8 cellular contexts compared by ENCODE assay signal in genomic region chr3:16290007-16290826, GRCh38. TPM values are rescaled to one million over a fixed set of nuclear protein-coding genes. Genes with fewer than 3 reads are reported as not detected.
DNase-seq lines count a peak whose midpoint lies in the region; ATAC-seq, FAIRE-seq and TF ChIP-seq lines count a peak whose summit lies in the region.

No MANE protein-coding gene starts in this region.

- intact Hi-C loops in vagina (cut with DNase I), result loop anchor here (5.0 kb wide), 1 partner anchor 262 kb away; no protein-coding TSS in a partner anchor

- H3K4me1 Mint-ChIP-seq in endodermal cell (no peaks in the 10 kb centered on the region), naive B cell (peaks cover 17 to 42% (median 23%) of the 10 kb centered on the region in 3 donors)

- H3K4me3 ChIP-seq in endodermal cell (ENCODE audit: low read length) (no peak overlapping the region), vagina (no peak overlapping the region)

- H3K9me3 Mint-ChIP-seq in endodermal cell (peaks cover 6% of the 10 kb centered on the region), naive B cell (no peaks in the 10 kb centered on the region)

- H3K4me1 ChIP-seq in endodermal cell (ENCODE audit: control insufficient read depth, insufficient read depth, low read length) (no peaks in the 10 kb centered on the region), vagina (no peaks in the 10 kb centered on the region)

- H3K4me3 Mint-ChIP-seq in endodermal cell (no peak overlapping the region), naive B cell (peak overlapping the region in 3 of 8 donors; percentile 16 to 58 (median 45))

- FAIRE-seq in GM18507 (lab: Jason Lieb, UNC), result peak; percentile 61

- no peak for TF ChIP-seq POLR2A in vagina (IDR thresholded peaks at IDR 0.05)

- H3K27me3 Mint-ChIP-seq in endodermal cell (ENCODE audit: insufficient read depth), result no peaks in the 10 kb centered on the region
- H3K27me3 Mint-ChIP-seq in naive B cell, result no peaks in the 10 kb centered on the region

- WGBS in endodermal cell (ENCODE audit: insufficient coverage in 1 of 2, insufficient read length in 1 of 2), 2 experiments, result 75 to 89% methylated on average over 3 of the region's 3 CpGs

- TF ChIP-seq CTCF in VCaP (conservative IDR thresholded peaks at IDR 0.05), result peak; percentile 90
- peak; percentile 94 for TF ChIP-seq CTCF in endodermal cell (conservative IDR thresholded peaks at IDR 0.05)
- peak; percentile 44 to 92 (median 77) for TF ChIP-seq CTCF in vagina (IDR thresholded peaks at IDR 0.05)

- H3K9ac ChIP-seq in endodermal cell (ENCODE audit: extremely low read depth, low read length, poor library complexity, severe bottlenecking), result no peak overlapping the region

- H3K27ac ChIP-seq in VCaP (no peak overlapping the region; the same call in 1 of the 2 replicates), endodermal cell (ENCODE audit: low read depth, low read length) (peak overlapping the region; percentile 21), vagina (no peak overlapping the region)

- peaks cover 43% of the 10 kb centered on the region for H3K36me3 ChIP-seq in endodermal cell (ENCODE audit: control insufficient read depth, insufficient read depth, low read length)
- H3K36me3 ChIP-seq in vagina, result peaks cover 0 to 11% of the 10 kb centered on the region in 2 donors

- H3K27ac Mint-ChIP-seq in endodermal cell (no peak overlapping the region), naive B cell (peak overlapping the region in 3 of 6 donors; percentile 14 to 63 (median 15))

- H3K9me3 ChIP-seq in endodermal cell (ENCODE audit: control insufficient read depth, low read length) (peaks cover 16% of the 10 kb centered on the region), vagina (no peaks in the 10 kb centered on the region)

- ATAC-seq in naive B cell (ENCODE audit: low read depth in 2 of 2) (peak; percentile 43 to 54), HG03108 (IDR thresholded peaks at IDR 0.05; ENCODE audit: unreplicated experiment) (no peak)

- H3K36me3 Mint-ChIP-seq in endodermal cell (ENCODE audit: low read depth) (peaks cover 39% of the 10 kb centered on the region), naive B cell (peaks cover 0 to under 1% of the 10 kb centered on the region in 2 donors)

- DNase-seq in Ammon's horn (ENCODE audit: low spot score) (peak; percentile 80), GM18507 (ENCODE audit: extremely low spot score, insufficient read length, low read depth) (no peak), NCI-H1694 (lab: John Stamatoyannopoulos, UW) (peak; percentile 22), endodermal cell (peak; percentile 71), naive B cell (peak; percentile 30), vagina (ENCODE audit: extremely low spot score in 2 of 2) (no peak)

- no peaks in the 10 kb centered on the region for H3K27me3 ChIP-seq in endodermal cell (ENCODE audit: control insufficient read depth, insufficient read depth, low read length, poor library complexity, severe bottlenecking)
- no peaks in the 10 kb centered on the region for H3K27me3 ChIP-seq in vagina

RNA-seq across cellular contexts. Expression of gene OXNAD1, which starts 25.2 kb away (rescaled TPM):
- total RNA-seq in endodermal cell (10 to 100 TPM; 16.1 to 22.4 TPM), vagina (30.0 TPM)
- polyA plus RNA-seq in endodermal cell (2013, experiment 1 of 2), result 13.1 TPM
- 14.6 TPM for polyA plus RNA-seq in endodermal cell (2013, experiment 2 of 2)
- polyA plus RNA-seq in naive B cell (ENCODE audit: low read depth in 6 of 6), result 10 to 100 TPM in 1 of 6 donors, 1 to 10 TPM in 5; 1.4 to 10.8 (median 6.7) TPM

RNA-seq across cellular contexts. Expression of gene DPH3, which starts 25.5 kb away (rescaled TPM):
- 10 to 100 TPM; 34.5 to 36.4 TPM for total RNA-seq in endodermal cell
- polyA plus RNA-seq in endodermal cell (2013, experiment 1 of 2), result 35.0 TPM
- polyA plus RNA-seq in endodermal cell (2013, experiment 2 of 2), result 35.4 TPM
- polyA plus RNA-seq in naive B cell (ENCODE audit: low read depth in 6 of 6), result 10 to 100 TPM; 17.2 to 26.4 (median 21.3) TPM
- total RNA-seq in vagina, result 14.5 TPM

Comparison
In these comparisons a context has a peak if more than half of its experiments do, and no peak if none do; other contexts are left out.
1. DNase-seq: peak in Ammon's horn (single experiment), NCI-H1694 (single experiment), endodermal cell (single experiment) and naive B cell (single experiment); none in GM18507 (single experiment) and vagina (0 of 2).
2. Peak in every context shown above with its lines, with median percentiles within 50 percentile points of each other: CTCF ChIP-seq.